Comparison of ENCODE assay signal across 14 cellular contexts in the genomic region with DNA sequence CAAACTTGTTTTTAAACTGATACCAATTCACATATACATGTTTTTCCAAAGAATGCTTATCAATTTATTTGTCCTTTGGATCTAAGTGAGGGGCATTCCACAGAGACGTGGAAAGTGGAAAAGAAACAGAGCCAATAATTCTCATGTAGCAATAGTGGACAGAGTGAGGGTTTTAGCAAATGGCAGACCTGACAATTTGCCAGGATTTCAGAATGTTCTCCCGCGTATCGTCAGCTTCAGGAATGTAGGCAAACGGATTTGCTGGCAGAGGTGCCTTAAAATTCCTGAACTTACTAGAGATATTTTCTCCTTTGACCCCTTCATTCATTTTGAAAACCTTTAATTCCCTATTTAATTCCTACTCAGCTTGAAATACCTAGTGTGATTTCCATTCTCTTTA.
DNase-seq lines count a peak whose midpoint lies in the region; ATAC-seq, FAIRE-seq and TF ChIP-seq lines count a peak whose summit lies in the region.
"Had no signal": no experiment of that assay in that cellular context is flagged by ENCODE, and none has a peak within 500 bp of the region (broad histone marks: within the 10 kb centered on the region; RNA-seq: fewer than 3 reads in every experiment).

No MANE protein-coding gene starts in this region.

- CTCF ChIA-PET in CD8-positive, alpha-beta memory T cell (lab: Charles Lee), result no interaction called here

- TF ChIP-seq EP300 in transverse colon (IDR thresholded peaks at IDR 0.05; ENCODE audit: low read depth), result no peak

- no peak for TF ChIP-seq CTCF in coronary artery (IDR thresholded peaks at IDR 0.05)
- TF ChIP-seq CTCF in mesothelial cell of epicardium (IDR thresholded peaks at IDR 0.05; ENCODE audit: unreplicated experiment), result no peak
- TF ChIP-seq CTCF in transverse colon (IDR thresholded peaks at IDR 0.05), result no peak

- H3K27ac Mint-ChIP-seq in mesothelial cell of epicardium, result peak overlapping the region; percentile 36
- H3K27ac Mint-ChIP-seq in CD8-positive, alpha-beta memory T cell, result no peak overlapping the region
- H3K27ac Mint-ChIP-seq: H9 had no signal

- no peaks in the 10 kb centered on the region for H3K4me1 ChIP-seq in transverse colon
- H3K4me1 ChIP-seq in CD8-positive, alpha-beta memory T cell (ENCODE audit: insufficient read depth, low read length), result no peaks in the 10 kb centered on the region
- H3K4me1 ChIP-seq: BE2C had no signal

- H3K27ac ChIP-seq in coronary artery (no peak overlapping the region), transverse colon (no peak overlapping the region)
- H3K27ac ChIP-seq in CD8-positive, alpha-beta memory T cell (ENCODE audit: low read depth, low read length), result no peak overlapping the region

- H3K4me3 ChIP-seq in coronary artery, result peak overlapping the region; percentile 19
- H3K4me3 ChIP-seq in transverse colon, result no peak overlapping the region
- no peak overlapping the region for H3K4me3 ChIP-seq in CD8-positive, alpha-beta memory T cell (ENCODE audit: low read length)

- H3K9me3 Mint-ChIP-seq in mesothelial cell of epicardium, result no peaks in the 10 kb centered on the region
- no peaks in the 10 kb centered on the region for H3K9me3 Mint-ChIP-seq in activated T-cell treated with anti-CD3 and anti-CD28 coated beads, Interleukin-2, amount 50 U/mL, for 4 hours
- H3K9me3 Mint-ChIP-seq in CD8-positive, alpha-beta memory T cell, result peaks cover 0 to 4% (median 0%) of the 10 kb centered on the region in 5 donors
- H3K9me3 Mint-ChIP-seq: H9 had no signal

- 48 to 54% methylated on average over 5 of the region's 5 CpGs for WGBS in transverse colon (ENCODE audit: low coverage in 1 of 2), 2 donors

- in situ Hi-C loops in transverse colon (cut with MboI; ENCODE audit: low pct_ligation_motif_present in 1 of 4, low pct_unique_long_range_greater_than_20kb in 1 of 4, low sequenced_read_pairs in 3 of 4), result no loop called here

- H3K4me3 Mint-ChIP-seq in mesothelial cell of epicardium, result no peak overlapping the region
- no peak overlapping the region for H3K4me3 Mint-ChIP-seq in activated T-cell treated with anti-CD3 and anti-CD28 coated beads, Interleukin-2, amount 50 U/mL, for 4 hours
- no peak overlapping the region for H3K4me3 Mint-ChIP-seq in CD8-positive, alpha-beta memory T cell
- H3K4me3 Mint-ChIP-seq: H9 had no signal

- DNase-seq in amniotic epithelial cell (ENCODE audit: low read depth), result peak; percentile 86
- no peak for DNase-seq in coronary artery (ENCODE audit: low spot score)
- no peak for DNase-seq in mesothelial cell of epicardium (ENCODE audit: low spot score in 2 of 2, unreplicated experiment in 2 of 2)
- DNase-seq in urothelium cell line (ENCODE audit: low spot score), result peak; percentile 20
- DNase-seq in transverse colon, result no peak
- DNase-seq in activated T-cell treated with anti-CD3 and anti-CD28 coated beads, Interleukin-2, amount 50 U/mL, for 4 hours, result no peak
- DNase-seq in CD8-positive, alpha-beta memory T cell, result no peak
- DNase-seq: BE2C, H9, NCI-H2029, NCI-H2171 treated with DMSO at 0.1 percent for 48 hours, NCI-H510A treated with DMSO at 0.1 percent for 48 hours, SHP77 treated with DMSO at 0.1 percent for 48 hours had no signal

- POLR2A ChIA-PET in CD8-positive, alpha-beta memory T cell (lab: Charles Lee), result no interaction called here

- no peak for TF ChIP-seq POLR2A in transverse colon (IDR thresholded peaks at IDR 0.05)

- FAIRE-seq in urothelium cell line (lab: Jason Lieb, UNC), result no peak
- FAIRE-seq: RCC 7860 had no signal

- H3K27me3 Mint-ChIP-seq in mesothelial cell of epicardium (ENCODE audit: low read depth), result no peaks in the 10 kb centered on the region
- peaks cover 6% of the 10 kb centered on the region for H3K27me3 Mint-ChIP-seq in activated T-cell treated with anti-CD3 and anti-CD28 coated beads, Interleukin-2, amount 50 U/mL, for 4 hours (ENCODE audit: low read depth)
- H3K27me3 Mint-ChIP-seq in CD8-positive, alpha-beta memory T cell, result peaks cover 0 to 7% of the 10 kb centered on the region in 2 donors

- H3K36me3 ChIP-seq in transverse colon, result no peaks in the 10 kb centered on the region
- H3K36me3 ChIP-seq in CD8-positive, alpha-beta memory T cell (ENCODE audit: insufficient read depth, low read length), result no peaks in the 10 kb centered on the region
- H3K36me3 ChIP-seq: BE2C had no signal

- ATAC-seq in activated T-cell treated with anti-CD3 and anti-CD28 coated beads, Interleukin-2, amount 50 U/mL, for 4 hours, result no peak

- H3K27me3 ChIP-seq in transverse colon, result no peaks in the 10 kb centered on the region
- H3K27me3 ChIP-seq in CD8-positive, alpha-beta memory T cell (ENCODE audit: insufficient read depth, low read length, poor library complexity, severe bottlenecking), result no peaks in the 10 kb centered on the region
- H3K27me3 ChIP-seq: BE2C had no signal

- H3K9me3 ChIP-seq in transverse colon, result no peaks in the 10 kb centered on the region
- no peaks in the 10 kb centered on the region for H3K9me3 ChIP-seq in CD8-positive, alpha-beta memory T cell (ENCODE audit: low read length)
- H3K9me3 ChIP-seq: BE2C had no signal

- peaks cover 25% of the 10 kb centered on the region for H3K4me1 Mint-ChIP-seq in mesothelial cell of epicardium
- H3K4me1 Mint-ChIP-seq in activated T-cell treated with anti-CD3 and anti-CD28 coated beads, Interleukin-2, amount 50 U/mL, for 4 hours (ENCODE audit: low read depth), result no peaks in the 10 kb centered on the region
- no peaks in the 10 kb centered on the region for H3K4me1 Mint-ChIP-seq in CD8-positive, alpha-beta memory T cell

- intact Hi-C loops in transverse colon (cut with DNase I; ENCODE audit: low total_unique reads), result loop anchor here (5.0 kb wide), 1 partner anchor 1707 kb away; no protein-coding TSS in a partner anchor

- no peaks in the 10 kb centered on the region for H3K36me3 Mint-ChIP-seq in mesothelial cell of epicardium
- H3K36me3 Mint-ChIP-seq in activated T-cell treated with anti-CD3 and anti-CD28 coated beads, Interleukin-2, amount 50 U/mL, for 4 hours (ENCODE audit: insufficient read depth), result no peaks in the 10 kb centered on the region
- no peaks in the 10 kb centered on the region for H3K36me3 Mint-ChIP-seq in CD8-positive, alpha-beta memory T cell

Comparison
In these comparisons a context has a peak if more than half of its experiments do, and no peak if none do; other contexts are left out.
1. DNase-seq: peak in amniotic epithelial cell (single experiment) and urothelium cell line (single experiment); none in coronary artery (single experiment), mesothelial cell of epicardium (0 of 2), transverse colon (single experiment), activated T-cell treated with anti-CD3 and anti-CD28 coated beads, Interleukin-2, amount 50 U/mL, for 4 hours (single experiment) and CD8-positive, alpha-beta memory T cell (0 of 5).